ENCODE assay signal across 8 cellular contexts in the genomic region with DNA sequence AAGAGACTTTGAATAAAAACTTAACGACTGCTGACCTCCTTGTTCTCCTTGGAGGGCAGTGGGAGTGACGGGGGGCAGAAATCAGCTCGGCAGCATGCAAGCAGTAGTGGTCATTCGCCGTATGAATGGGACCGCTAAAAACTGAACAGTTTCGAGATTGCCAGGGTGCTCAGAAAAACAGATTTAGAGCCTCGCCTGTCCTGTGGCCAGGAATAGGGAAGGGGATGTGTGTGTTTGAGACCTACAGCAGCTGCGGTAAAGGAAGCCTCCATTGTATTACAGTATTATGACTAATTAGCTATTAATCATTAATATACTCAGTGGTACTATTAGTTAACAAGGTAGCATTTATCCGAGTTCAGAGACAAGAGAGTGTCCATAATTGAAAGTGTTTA. TPM values are rescaled to one million over a fixed set of nuclear protein-coding genes. Genes with fewer than 3 reads are reported as not detected.
DNase-seq lines count a peak whose midpoint lies in the region; ATAC-seq and TF ChIP-seq lines count a peak whose summit lies in the region.

No MANE protein-coding gene starts in this region.

- no peak for TF ChIP-seq POLR2A in IMR-90 (IDR thresholded peaks at IDR 0.05; ENCODE audit: low read depth, low read length)

- no peaks in the 10 kb centered on the region for H3F3A ChIP-seq in neural cell (ENCODE audit: insufficient read depth, low read length, poor library complexity, severe bottlenecking)

- TF ChIP-seq CTCF in IMR-90 (conservative IDR thresholded peaks at IDR 0.05; ENCODE audit: low read depth, low read length): no peak
- no peak for TF ChIP-seq CTCF in neural cell (IDR thresholded peaks at IDR 0.05; ENCODE audit: poor library complexity, severe bottlenecking)

- no peak for TF ChIP-seq RAD21 in IMR-90 (IDR thresholded peaks at IDR 0.05; ENCODE audit: low read length)
- TF ChIP-seq RAD21 in neural cell (conservative IDR thresholded peaks at IDR 0.05): no peak

- no TSS peak for BruUV-seq in IMR-90 (replicated peaks; lab: Mats Ljungman, UMichigan)

- H3K27me3 ChIP-seq in BLaER1 (no peaks in the 10 kb centered on the region), IMR-90 (ENCODE audit: control insufficient read depth, insufficient read depth, low read length) (no peaks in the 10 kb centered on the region), neural cell (ENCODE audit: insufficient read depth, low read depth, low read length) (no peaks in the 10 kb centered on the region)

- H3K14ac ChIP-seq in IMR-90 (replicated peaks; ENCODE audit: low read depth, low read length): no peak overlapping the region

- H3K36me3 ChIP-seq in BLaER1 (no peaks in the 10 kb centered on the region), IMR-90 (ENCODE audit: control insufficient read depth, insufficient read depth, low read length) (no peaks in the 10 kb centered on the region), neural cell (ENCODE audit: insufficient read depth, low read length) (no peaks in the 10 kb centered on the region)

- no peak overlapping the region for H3K18ac ChIP-seq in IMR-90 (ENCODE audit: low read depth, low read length)

- H3K9ac ChIP-seq in BLaER1 (peak overlapping the region; percentile 96), IMR-90 (ENCODE audit: low read depth, low read length) (peak overlapping the region; percentile 28; the same call in 1 of the 2 replicates), neural cell (ENCODE audit: low read length) (peak overlapping the region; percentile 99)

- H3K4me1 ChIP-seq in BLaER1 (peaks cover 54% of the 10 kb centered on the region), IMR-90 (ENCODE audit: control insufficient read depth, insufficient read depth, low read length) (peaks cover 6% of the 10 kb centered on the region; the same call in 1 of the 2 replicates)

- H3K9me2 ChIP-seq in neural cell (ENCODE audit: insufficient read depth, low read length): no peaks in the 10 kb centered on the region

- peaks cover 5% of the 10 kb centered on the region; the same call in 1 of the 2 replicates for H3K9me1 ChIP-seq in IMR-90 (ENCODE audit: insufficient read depth, low read length)

- intact Hi-C loops in IMR-90 (cut with micrococcal nuclease): loop anchor here (2.0 to 5.0 kb wide), 2 partner anchors 35 to 48 kb away; no protein-coding TSS in a partner anchor

- peaks cover 30% of the 10 kb centered on the region for H3K79me2 ChIP-seq in neural cell (replicated peaks; ENCODE audit: insufficient read depth, low read length)

- no peak overlapping the region for H2BK120ac ChIP-seq in IMR-90 (ENCODE audit: low read depth, low read length)

- H3K4me3 ChIP-seq in BLaER1 (peak overlapping the region; percentile 96), IMR-90 (ENCODE audit: insufficient read depth, low read depth, low read length) (peak overlapping the region; percentile 80), neural cell (ENCODE audit: low read length) (peak overlapping the region; percentile 61)

- peak overlapping the region; percentile 78 for H4K5ac ChIP-seq in IMR-90 (ENCODE audit: low read depth, low read length)

- POLR2A ChIA-PET in IMR-90 (lab: Charles Lee; ENCODE audit: unreplicated experiment): no interaction called here

- H3K9me3 ChIP-seq in BLaER1: no peaks in the 10 kb centered on the region
- no peaks in the 10 kb centered on the region for H3K9me3 ChIP-seq in IMR-90 (ENCODE audit: control insufficient read depth, insufficient read depth, low read length)
- no peaks in the 10 kb centered on the region for H3K9me3 ChIP-seq in neural cell (ENCODE audit: low read length)

- H4K91ac ChIP-seq in IMR-90 (ENCODE audit: insufficient read depth, low read depth, low read length): no peak overlapping the region

- H3K27ac ChIP-seq in BLaER1 (no peak overlapping the region), IMR-90 (ENCODE audit: insufficient read depth, low read length) (peak overlapping the region; percentile 21; the same call in 1 of the 2 replicates), neural cell (ENCODE audit: low read length) (no peak overlapping the region)

- in situ Hi-C loops in IMR-90 (cut with MboI; ENCODE audit: low sequenced_read_pairs): no loop called here

- dilution Hi-C loops in IMR-90 (cut with HindIII; ENCODE audit: low sequenced_read_pairs, unreplicated experiment): no loop called here

- peak overlapping the region; percentile 84 for H3K4me2 ChIP-seq in BLaER1
- peak overlapping the region; percentile 91 for H3K4me2 ChIP-seq in IMR-90 (ENCODE audit: low read depth, low read length)
- no peak overlapping the region for H3K4me2 ChIP-seq in neural cell (ENCODE audit: low read length)

- peaks cover 18 to 35% of the 10 kb centered on the region in 2 experiments for H3K79me1 ChIP-seq in IMR-90 (ENCODE audit: low read depth in 1 of 2, low read length in 2 of 2)

- H2AK5ac ChIP-seq in IMR-90 (ENCODE audit: low read depth, low read length): no peak overlapping the region

- no peak overlapping the region for H3K56ac ChIP-seq in IMR-90 (ENCODE audit: extremely low read depth, insufficient read depth, low read length)

- CTCF ChIA-PET in IMR-90 (lab: Yijun Ruan, JAX): no interaction called here

- H4K8ac ChIP-seq in IMR-90 (ENCODE audit: low read depth in 2 of 2, low read length in 2 of 2): peak overlapping the region; percentile 85 to 87

- DNase-seq in IMR-90: no peak
- DNase-seq in dermis blood vessel endothelial cell: peak; percentile 29
- no peak for DNase-seq in AG20443 (ENCODE audit: low spot score)
- no peak for DNase-seq in NOMO-1 treated with dmso at 0.1 percent for 144 hours (lab: John Stamatoyannopoulos, UW; ENCODE audit: unreplicated experiment)
- no peak for DNase-seq in COLO668 (lab: John Stamatoyannopoulos, UW; ENCODE audit: unreplicated experiment)

- no peak overlapping the region for H2BK5ac ChIP-seq in IMR-90 (ENCODE audit: low read depth, low read length, poor library complexity, severe bottlenecking)

- ATAC-seq in IMR-90 (ENCODE audit: low read depth): no peak
- ATAC-seq in GM21381 (IDR thresholded peaks at IDR 0.05; ENCODE audit: unreplicated experiment): no peak

- no peak overlapping the region for H3K4ac ChIP-seq in IMR-90 (ENCODE audit: low read depth, low read length)

- H2BK15ac ChIP-seq in IMR-90 (ENCODE audit: low read depth, low read length): 0 out of 3 replicates have a peak overlapping the region, but pooled peaks have one; percentile 11

- H2AK9ac ChIP-seq in IMR-90 (replicated peaks; ENCODE audit: low read depth, low read length, poor library complexity): peak overlapping the region; percentile 84

- 12% methylated on average over 6 of the region's 10 CpGs; no CpG with 5 or more reads in 1 of the 2 experiments for WGBS in IMR-90 (ENCODE audit: extremely low coverage in 2 of 2, insufficient read length in 1 of 2), 2 experiments

- peak overlapping the region; percentile 93 for H2AFZ ChIP-seq in IMR-90 (replicated peaks; ENCODE audit: low read length, poor library complexity)
- peak overlapping the region; percentile 9 for H2AFZ ChIP-seq in neural cell (ENCODE audit: low read depth, low read length)

- H3K23ac ChIP-seq in IMR-90 (ENCODE audit: low read depth, low read length): no peak overlapping the region

- peaks cover 34% of the 10 kb centered on the region for H4K20me1 ChIP-seq in BLaER1
- H4K20me1 ChIP-seq in IMR-90 (ENCODE audit: insufficient read depth, low read length): peaks cover 35% of the 10 kb centered on the region
- H4K20me1 ChIP-seq in neural cell (ENCODE audit: insufficient read depth): no peaks in the 10 kb centered on the region

- no peak overlapping the region for H2BK20ac ChIP-seq in IMR-90 (ENCODE audit: low read depth, low read length)

- no peak for TF ChIP-seq EP300 in neural cell (conservative IDR thresholded peaks at IDR 0.05; ENCODE audit: poor library complexity, severe bottlenecking)

TF ChIP-seq in IMR-90, 13 proteins besides CTCF, POLR2A, EP300 and RAD21 (continues in another document):
- TF ChIP-seq BHLHE40 (IDR thresholded peaks at IDR 0.05; ENCODE audit: low read depth, low read length): no peak
- TF ChIP-seq RFX5 (IDR thresholded peaks at IDR 0.05; ENCODE audit: low read depth, low read length): no peak
- TF ChIP-seq, protein P1, sequence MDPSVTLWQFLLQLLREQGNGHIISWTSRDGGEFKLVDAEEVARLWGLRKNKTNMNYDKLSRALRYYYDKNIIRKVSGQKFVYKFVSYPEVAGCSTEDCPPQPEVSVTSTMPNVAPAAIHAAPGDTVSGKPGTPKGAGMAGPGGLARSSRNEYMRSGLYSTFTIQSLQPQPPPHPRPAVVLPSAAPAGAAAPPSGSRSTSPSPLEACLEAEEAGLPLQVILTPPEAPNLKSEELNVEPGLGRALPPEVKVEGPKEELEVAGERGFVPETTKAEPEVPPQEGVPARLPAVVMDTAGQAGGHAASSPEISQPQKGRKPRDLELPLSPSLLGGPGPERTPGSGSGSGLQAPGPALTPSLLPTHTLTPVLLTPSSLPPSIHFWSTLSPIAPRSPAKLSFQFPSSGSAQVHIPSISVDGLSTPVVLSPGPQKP (IDR thresholded peaks at IDR 0.05; ENCODE audit: borderline replicate concordance, low read depth, low read length): no peak

TF ChIP-seq in neural cell, 6 proteins besides CTCF, POLR2A, EP300 and RAD21 (continues in another document):
- TF ChIP-seq TAF1 (IDR thresholded peaks at IDR 0.05; ENCODE audit: low read depth): no peak

RNA-seq across cellular contexts. Expression of a gene that starts 0.7 kb away (rescaled TPM):
- total RNA-seq in IMR-90 (2012; rRNA removed) (8.8 and 9.7 TPM in 2 replicates), dermis blood vessel endothelial cell (11.4 and 15.9 TPM in 2 replicates)
- polyA plus RNA-seq in IMR-90 (2012; rRNA removed) (3.3 and 3.6 TPM in 2 replicates), neural cell (16.8 and 26.7 TPM in 2 replicates)
- polyA plus RNA-seq in IMR-90 (2012; cell fraction: cytosol; rRNA removed): 1.1 and 1.9 TPM in 2 replicates
- polyA plus RNA-seq in IMR-90 (2012; cell fraction: nucleus; rRNA removed; ENCODE audit: low replicate concordance): 4.0 and 17.5 TPM in 2 replicates
- 48.5 and 64.0 TPM in 2 replicates for polyA minus RNA-seq in neural cell

RNA-seq across cellular contexts. Expression of a gene that starts 52.0 kb away (rescaled TPM):
- total RNA-seq in IMR-90 (2012; rRNA removed) (283 and 304 TPM in 2 replicates), dermis blood vessel endothelial cell (171 and 197 TPM in 2 replicates)
- polyA plus RNA-seq in IMR-90 (2012; rRNA removed) (291 and 294 TPM in 2 replicates), neural cell (87.8 and 99.0 TPM in 2 replicates)
- 134 and 174 TPM in 2 replicates for polyA plus RNA-seq in IMR-90 (2012; cell fraction: cytosol; rRNA removed)
- polyA plus RNA-seq in IMR-90 (2012; cell fraction: nucleus; rRNA removed; ENCODE audit: low replicate concordance): 98.7 and 105 TPM in 2 replicates
- 43.8 and 48.0 TPM in 2 replicates for polyA minus RNA-seq in neural cell

Comparison
In these comparisons a context has a peak if more than half of its experiments do, and no peak if none do; other contexts are left out.
1. H3K9ac ChIP-seq: peak in every context shown above with its lines; median percentile 99 in neural cell; 96 in BLaER1; 28 in IMR-90.